12 cellular contexts compared by ENCODE assay signal in the genomic region with DNA sequence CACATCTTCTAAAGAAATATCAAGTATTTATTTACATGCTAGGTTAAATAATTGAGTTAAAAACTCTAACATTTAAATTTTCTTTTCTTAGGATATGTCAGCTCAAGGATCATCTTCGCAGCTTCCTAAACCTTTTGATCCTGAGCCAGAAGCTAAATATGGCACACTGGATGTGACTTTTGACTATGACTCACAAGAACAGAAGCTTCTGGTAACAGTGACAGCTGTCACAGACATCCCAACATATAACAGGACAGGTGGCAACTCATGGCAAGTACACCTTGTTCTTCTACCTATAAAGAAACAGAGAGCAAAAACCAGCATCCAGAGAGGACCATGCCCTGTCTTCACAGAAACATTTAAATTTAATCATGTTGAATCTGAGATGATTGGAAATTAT.
"Had no signal": no experiment of that assay in that cellular context is flagged by ENCODE, and none has a peak within 500 bp of the region (broad histone marks: within the 10 kb centered on the region; RNA-seq: fewer than 3 reads in every experiment).

No MANE protein-coding gene starts in this region.

- H3K4me3 ChIP-seq: esophagus muscularis mucosa, ovary, stomach, thoracic aorta had no signal

- H3K27me3 ChIP-seq: esophagus muscularis mucosa, ovary had no signal

- DNase-seq: activated CD4-positive, alpha-beta memory T cell treated with anti-CD3 and anti-CD28 coated beads for 36 hours; activated gamma-delta T cell; activated T-cell treated with anti-CD3 and anti-CD28 coated beads, Interleukin-2, amount 50 U/mL, for 4 hours; left ventricle myocardium superior; mesendoderm; ovary; stimulated activated CD4-positive, alpha-beta T cell treated with anti-CD3 and anti-CD28 coated beads, Interleukin-15, amount 100 ng/mL, for 24 hours; stimulated activated CD4-positive, alpha-beta T cell treated with anti-CD3 and anti-CD28 coated beads, Interleukin-4, amount 100 ng/mL, for 4 hours; stomach; T-helper 9 cell had no signal

- H3K36me3 ChIP-seq: esophagus muscularis mucosa, ovary, stomach, thoracic aorta had no signal

- H3K27ac ChIP-seq: esophagus muscularis mucosa, ovary, stomach, thoracic aorta had no signal

- H3K9me3 ChIP-seq: esophagus muscularis mucosa, ovary, stomach, thoracic aorta had no signal
